20 cellular contexts compared by ENCODE assay signal in the genomic region with DNA sequence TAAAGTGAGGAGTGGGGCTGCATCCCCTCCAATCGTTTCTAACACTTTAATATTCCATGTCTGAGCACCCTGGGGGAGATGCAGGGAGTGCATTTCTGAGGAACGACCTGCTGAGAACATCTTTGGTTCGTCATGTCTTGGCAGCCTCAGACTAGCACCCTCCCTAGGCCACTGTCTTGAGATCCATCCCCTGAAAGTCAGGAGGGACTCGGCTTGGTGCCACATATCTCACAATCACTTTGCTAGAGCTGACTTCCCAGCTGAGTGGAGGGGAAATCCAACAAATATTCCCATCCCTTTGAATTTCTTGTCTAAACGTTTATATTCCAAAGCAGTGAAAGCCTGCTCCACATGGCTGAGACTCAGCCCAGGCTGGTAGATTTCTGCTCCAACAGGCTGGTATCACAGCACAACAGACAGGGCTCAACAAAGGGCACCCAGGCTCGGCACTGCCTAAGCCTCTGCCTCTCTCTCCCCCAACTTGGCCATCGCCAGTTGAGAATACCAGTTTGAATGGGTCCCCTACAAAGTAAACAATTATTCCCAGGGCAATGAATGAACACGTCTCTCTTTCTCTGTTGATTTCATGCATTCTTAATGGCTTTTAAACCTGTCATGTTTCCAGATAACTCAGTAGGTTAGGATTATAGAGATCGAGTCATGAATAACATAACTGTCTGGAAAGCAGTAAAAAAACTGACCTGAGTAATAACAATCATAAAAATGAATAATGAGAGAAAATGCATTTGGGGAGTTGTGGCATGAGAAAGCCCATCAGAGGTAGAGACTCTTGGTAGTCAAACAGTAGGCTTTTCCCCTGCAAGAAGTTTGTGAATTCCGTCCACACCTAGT. TPM values are rescaled to one million over a fixed set of nuclear protein-coding genes. Genes with fewer than 3 reads are reported as not detected.
"Had no signal": no experiment of that assay in that cellular context is flagged by ENCODE, and none has a peak within 500 bp of the region (broad histone marks: within the 10 kb centered on the region; RNA-seq: fewer than 3 reads in every experiment).

No MANE protein-coding gene starts in this region.

- H3K4me3 Mint-ChIP-seq: activated CD8-positive, alpha-beta memory T cell treated with anti-CD3 and anti-CD28 coated beads, Interleukin-2, amount 10 ng/mL, durations not matched to agents 7 days and 5 days; activated naive CD4-positive, alpha-beta T cell treated with anti-CD3 and anti-CD28 coated beads, Interleukin-2, amount 50 U/mL, for 24 hours; activated T-cell treated with anti-CD3 and anti-CD28 coated beads, Interleukin-2, amount 50 U/mL, for 24 hours; central memory CD8-positive, alpha-beta T cell; immature natural killer cell; naive B cell had no signal

- H3K27ac ChIP-seq: body of pancreas, right atrium auricular region, tibial artery had no signal

- H3K27ac Mint-ChIP-seq: activated CD8-positive, alpha-beta memory T cell treated with anti-CD3 and anti-CD28 coated beads, Interleukin-2, amount 10 ng/mL, durations not matched to agents 7 days and 5 days; activated naive CD4-positive, alpha-beta T cell treated with anti-CD3 and anti-CD28 coated beads, Interleukin-2, amount 50 U/mL, for 24 hours; activated T-cell treated with anti-CD3 and anti-CD28 coated beads, Interleukin-2, amount 50 U/mL, for 24 hours; immature natural killer cell had no signal

- H3K4me1 Mint-ChIP-seq: activated naive CD4-positive, alpha-beta T cell treated with anti-CD3 and anti-CD28 coated beads, Interleukin-2, amount 50 U/mL, for 24 hours; central memory CD8-positive, alpha-beta T cell; immature natural killer cell had no signal

- H3K36me3 Mint-ChIP-seq: activated CD8-positive, alpha-beta memory T cell treated with anti-CD3 and anti-CD28 coated beads, Interleukin-2, amount 10 ng/mL, durations not matched to agents 7 days and 5 days; activated naive CD4-positive, alpha-beta T cell treated with anti-CD3 and anti-CD28 coated beads, Interleukin-2, amount 50 U/mL, for 24 hours; immature natural killer cell; naive B cell had no signal

- H3K27me3 ChIP-seq: body of pancreas, right atrium auricular region had no signal

- H3K9me3 ChIP-seq: body of pancreas, right atrium auricular region, tibial artery had no signal

- H3K36me3 ChIP-seq: right atrium auricular region, tibial artery had no signal

- H3K27me3 Mint-ChIP-seq: activated naive CD4-positive, alpha-beta T cell treated with anti-CD3 and anti-CD28 coated beads, Interleukin-2, amount 50 U/mL, for 24 hours; activated T-cell treated with anti-CD3 and anti-CD28 coated beads, Interleukin-2, amount 50 U/mL, for 24 hours had no signal

- H3K4me1 ChIP-seq: body of pancreas, right atrium auricular region, tibial artery had no signal

- ATAC-seq: activated CD8-positive, alpha-beta memory T cell treated with anti-CD3 and anti-CD28 coated beads, Interleukin-2, amount 10 ng/mL, durations not matched to agents 7 days and 5 days; body of pancreas; left cardiac atrium had no signal

- H3K4me3 ChIP-seq: body of pancreas, lung, right atrium auricular region, tibial artery had no signal

- DNase-seq: activated CD4-positive, alpha-beta T cell treated with anti-CD3 and anti-CD28 coated beads, Interleukin-2, amount 50 U/mL, for 48 hours; activated CD4-positive, CD25-positive, alpha-beta regulatory T cell treated with anti-CD3 and anti-CD28 coated beads, Interleukin-2, amount 50 U/mL, for 72 hours; activated CD8-positive, alpha-beta memory T cell treated with anti-CD3 and anti-CD28 coated beads, Interleukin-2, amount 10 ng/mL, durations not matched to agents 7 days and 5 days; activated effector memory CD4-positive, alpha-beta T cell treated with Interleukin-2 at 50 U/mL for 16 hours; activated T-cell treated with anti-CD3 and anti-CD28 coated beads, Interleukin-2, amount 50 U/mL, for 24 hours; amniotic stem cell; body of pancreas; effector memory CD4-positive, alpha-beta T cell; glutamatergic neuron; immature natural killer cell; left cardiac atrium; naive B cell; small intestine; T-helper 9 cell; tibial artery had no signal

- H3K9me3 Mint-ChIP-seq: activated naive CD4-positive, alpha-beta T cell treated with anti-CD3 and anti-CD28 coated beads, Interleukin-2, amount 50 U/mL, for 24 hours; activated T-cell treated with anti-CD3 and anti-CD28 coated beads, Interleukin-2, amount 50 U/mL, for 24 hours; central memory CD8-positive, alpha-beta T cell; immature natural killer cell; naive B cell had no signal

RNA-seq across cellular contexts. Expression of a gene that starts 1.1 kb away (rescaled TPM):
- total RNA-seq: activated CD8-positive, alpha-beta memory T cell treated with anti-CD3 and anti-CD28 coated beads, Interleukin-2, amount 10 ng/mL, durations not matched to agents 7 days and 5 days; body of pancreas; left cardiac atrium; posterior vena cava; right atrium auricular region had no signal
- polyA plus RNA-seq: immature natural killer cell had no signal

RNA-seq across cellular contexts. Expression of a gene that starts 14.3 kb away (rescaled TPM):
- total RNA-seq: activated CD8-positive, alpha-beta memory T cell treated with anti-CD3 and anti-CD28 coated beads, Interleukin-2, amount 10 ng/mL, durations not matched to agents 7 days and 5 days; posterior vena cava had no signal
- polyA plus RNA-seq: immature natural killer cell had no signal

RNA-seq across cellular contexts. Expression of a gene that starts 14.6 kb away (rescaled TPM):
- total RNA-seq: activated CD8-positive, alpha-beta memory T cell treated with anti-CD3 and anti-CD28 coated beads, Interleukin-2, amount 10 ng/mL, durations not matched to agents 7 days and 5 days; body of pancreas; left cardiac atrium; lung; posterior vena cava; right atrium auricular region had no signal
- polyA plus RNA-seq: immature natural killer cell, small intestine had no signal

RNA-seq across cellular contexts. Expression of a gene that starts 23.4 kb away (rescaled TPM):
- total RNA-seq: activated CD8-positive, alpha-beta memory T cell treated with anti-CD3 and anti-CD28 coated beads, Interleukin-2, amount 10 ng/mL, durations not matched to agents 7 days and 5 days; body of pancreas; left cardiac atrium; lung; posterior vena cava; right atrium auricular region had no signal
- polyA plus RNA-seq: immature natural killer cell, lung, small intestine had no signal

RNA-seq across cellular contexts. Expression of a gene that starts 23.8 kb away (rescaled TPM):
- total RNA-seq: activated CD8-positive, alpha-beta memory T cell treated with anti-CD3 and anti-CD28 coated beads, Interleukin-2, amount 10 ng/mL, durations not matched to agents 7 days and 5 days had no signal
- polyA plus RNA-seq: immature natural killer cell had no signal
